In the genomic region with DNA sequence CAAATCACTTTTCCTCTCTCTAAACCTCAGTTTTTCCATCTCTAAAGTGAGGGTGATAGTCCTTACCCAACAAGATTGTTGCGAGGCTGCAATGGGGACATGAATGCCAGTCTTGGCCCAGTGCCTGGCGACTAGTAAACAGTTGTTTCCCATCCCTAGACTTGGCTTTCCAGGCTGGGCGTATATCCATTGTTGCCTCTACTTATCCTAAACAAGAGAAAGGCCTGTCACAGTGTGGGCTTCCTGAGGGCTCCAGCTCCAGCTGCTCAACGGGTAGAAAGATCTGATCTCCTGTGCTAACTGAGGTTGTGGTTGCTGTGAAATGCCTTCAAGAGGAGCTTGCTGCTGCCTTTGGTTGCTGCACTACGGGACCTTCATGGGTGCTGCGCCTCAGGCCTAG, we compare ENCODE assay signal across 23 cellular contexts.
"Had no signal": no experiment of that assay in that cellular context is flagged by ENCODE, and none has a peak within 500 bp of the region (broad histone marks: within the 10 kb centered on the region; RNA-seq: fewer than 3 reads in every experiment).

No MANE protein-coding gene starts in this region.

- H3K4me1 ChIP-seq: gastrocnemius medialis, parathyroid adenoma, prostate gland, right atrium auricular region, spleen, testis, tibial artery had no signal

- ATAC-seq: left lobe of liver; natural killer cell; stimulated activated memory B cell treated with anti-CD40 and anti-IgM and Interleukin-4, amounts not matched to agents 10 μg/mL and 1 μg/mL and 100 μg/mL, for 72 hours; stimulated activated naive CD8-positive, alpha-beta T cell treated with anti-CD3 and anti-CD28 coated beads, Interleukin-15, Interleukin-2, amounts not matched to agents 100 U/mL and 50 U/mL, for 24 hours had no signal

- H3K4me3 Mint-ChIP-seq: memory B cell; natural killer cell; stimulated activated memory B cell treated with anti-CD40 and anti-IgM and Interleukin-4, amounts not matched to agents 10 μg/mL and 1 μg/mL and 100 μg/mL, for 72 hours; type B pancreatic cell had no signal

- H3K27me3 Mint-ChIP-seq: stimulated activated memory B cell treated with anti-CD40 and anti-IgM and Interleukin-4, amounts not matched to agents 10 μg/mL and 1 μg/mL and 100 μg/mL, for 72 hours had no signal

- H3K9me3 Mint-ChIP-seq: memory B cell; natural killer cell; stimulated activated memory B cell treated with anti-CD40 and anti-IgM and Interleukin-4, amounts not matched to agents 10 μg/mL and 1 μg/mL and 100 μg/mL, for 72 hours; type B pancreatic cell had no signal

- H3K36me3 Mint-ChIP-seq: memory B cell; natural killer cell; stimulated activated memory B cell treated with anti-CD40 and anti-IgM and Interleukin-4, amounts not matched to agents 10 μg/mL and 1 μg/mL and 100 μg/mL, for 72 hours; type B pancreatic cell had no signal

- H3K9me3 ChIP-seq: gastrocnemius medialis, neutrophil, prostate gland, right atrium auricular region, spleen, testis, tibial artery had no signal

- H3K4me3 ChIP-seq: gastrocnemius medialis, hepatocyte, lung, prostate gland, right atrium auricular region, skin epidermis, spleen, testis, tibial artery had no signal

- DNase-seq: cortex of kidney; head of caudate nucleus; kidney; natural killer cell; spleen; stimulated activated CD4-positive, alpha-beta T cell treated with anti-CD3 and anti-CD28 coated beads, Interleukin-4, amount 100 ng/mL, for 4 hours; stimulated activated naive CD8-positive, alpha-beta T cell treated with anti-CD3 and anti-CD28 coated beads, Interleukin-15, Interleukin-2, amounts not matched to agents 100 U/mL and 50 U/mL, for 24 hours; substantia nigra; testis had no signal

- H3K9ac ChIP-seq: parathyroid adenoma had no signal

- H3K4me1 Mint-ChIP-seq: memory B cell; natural killer cell; stimulated activated memory B cell treated with anti-CD40 and anti-IgM and Interleukin-4, amounts not matched to agents 10 μg/mL and 1 μg/mL and 100 μg/mL, for 72 hours had no signal

- H3K36me3 ChIP-seq: gastrocnemius medialis, neutrophil, prostate gland, right atrium auricular region, spleen, tibial artery had no signal

- H3K27ac Mint-ChIP-seq: memory B cell; natural killer cell; stimulated activated memory B cell treated with anti-CD40 and anti-IgM and Interleukin-4, amounts not matched to agents 10 μg/mL and 1 μg/mL and 100 μg/mL, for 72 hours; type B pancreatic cell had no signal

- H2AFZ ChIP-seq: hepatocyte, parathyroid adenoma had no signal

- H3K27me3 ChIP-seq: hepatocyte, neutrophil, right atrium auricular region, testis had no signal

- H3K79me2 ChIP-seq: hepatocyte, parathyroid adenoma had no signal

- H3K27ac ChIP-seq: epithelial cell of prostate, gastrocnemius medialis, hepatocyte, neutrophil, parathyroid adenoma, prostate gland, right atrium auricular region, skin epidermis, spleen, testis, tibial artery had no signal

- H3K4me2 ChIP-seq: hepatocyte had no signal
